In genomic region chr11:59559886-59560285, GRCh38 we compare ENCODE assay signal across 9 cellular contexts. TPM values are rescaled to one million over a fixed set of nuclear protein-coding genes. Genes with fewer than 3 reads are reported as not detected.
DNase-seq lines count a peak whose midpoint lies in the region; ATAC-seq, FAIRE-seq and TF ChIP-seq lines count a peak whose summit lies in the region.
"Had no signal": no experiment of that assay in that cellular context is flagged by ENCODE, and none has a peak within 500 bp of the region (broad histone marks: within the 10 kb centered on the region; RNA-seq: fewer than 3 reads in every experiment).

No MANE protein-coding gene starts in this region.

- H3K79me2 ChIP-seq in OCI-LY3 (ENCODE audit: low read length) = no peaks in the 10 kb centered on the region

- intact Hi-C loops in esophagus squamous epithelium (cut with DNase I) (no loop called here), gastrocnemius medialis (cut with DNase I; ENCODE audit: low total_unique reads) (loop anchor here (1.0 to 10.0 kb wide), 3 partner anchors 9 to 985 kb away; partner anchors contain the start of genes LPXN and ZFP91)

- H3K9me3 ChIP-seq in OCI-LY3 (ENCODE audit: insufficient read depth, low read length) = no peaks in the 10 kb centered on the region
- H3K9me3 ChIP-seq in esophagus squamous epithelium = no peaks in the 10 kb centered on the region
- H3K9me3 ChIP-seq in gastrocnemius medialis = no peaks in the 10 kb centered on the region

- H3K27me3 ChIP-seq in OCI-LY3 (ENCODE audit: low read depth, low read length) = no peaks in the 10 kb centered on the region
- no peaks in the 10 kb centered on the region for H3K27me3 ChIP-seq in esophagus squamous epithelium
- H3K27me3 ChIP-seq in gastrocnemius medialis = no peaks in the 10 kb centered on the region

- H3K27ac ChIP-seq in OCI-LY3 (ENCODE audit: low read length) (peak overlapping the region; percentile 77), esophagus squamous epithelium (peak overlapping the region in 3 of 4 donors; percentile 86 to 97 (median 95)), gastrocnemius medialis (peak overlapping the region; percentile 85 to 88 (median 86))

- H3K4me3 ChIP-seq in OCI-LY3 (ENCODE audit: low read length) (peak overlapping the region; percentile 85), esophagus squamous epithelium (peak overlapping the region in 3 of 4 donors; percentile 68 to 90 (median 87)), gastrocnemius medialis (peak overlapping the region in 3 of 4 donors; percentile 83 to 91 (median 83))

- no peak for FAIRE-seq in frontal cortex (lab: Jason Lieb, UNC)

- DNase-seq in esophagus squamous epithelium (lab: John Stamatoyannopoulos, UW) = no peak
- no peak for DNase-seq in gastrocnemius medialis
- DNase-seq in stimulated activated CD4-positive, alpha-beta T cell treated with anti-CD3 and anti-CD28 coated beads, Interleukin-15, amount 100 ng/mL, for 24 hours = no peak
- no peak for DNase-seq in frontal cortex (ENCODE audit: low spot score in 2 of 2)

- peak overlapping the region; percentile 73 for H3K4me2 ChIP-seq in OCI-LY3 (ENCODE audit: low read length)

- H3K36me3 ChIP-seq in OCI-LY3 (replicated peaks; ENCODE audit: low read depth, low read length) = no peaks in the 10 kb centered on the region
- no peaks in the 10 kb centered on the region for H3K36me3 ChIP-seq in esophagus squamous epithelium
- H3K36me3 ChIP-seq in gastrocnemius medialis = no peaks in the 10 kb centered on the region

- in situ Hi-C loops in gastrocnemius medialis (cut with MboI; ENCODE audit: low sequenced_read_pairs in 4 of 4) = no loop called here

- TF ChIP-seq CTCF in OCI-LY3 (IDR thresholded peaks at IDR 0.05; ENCODE audit: low read depth, low read length) = no peak
- TF ChIP-seq CTCF in esophagus squamous epithelium (IDR thresholded peaks at IDR 0.05) = no peak
- no peak for TF ChIP-seq CTCF in gastrocnemius medialis (IDR thresholded peaks at IDR 0.05 in 4 of 5, conservative IDR thresholded peaks at IDR 0.05 in 1 of 5)

- peak overlapping the region; percentile 89 for H3K9ac ChIP-seq in OCI-LY3 (ENCODE audit: low read length)

- no peaks in the 10 kb centered on the region for H4K20me1 ChIP-seq in OCI-LY3 (ENCODE audit: insufficient read depth, low read length)

- peak; percentile 3 for ATAC-seq in GM21723 (IDR thresholded peaks at IDR 0.05; ENCODE audit: unreplicated experiment)
- peak in 1 of 2 donors; percentile 2 for ATAC-seq in gastrocnemius medialis
- no peak for ATAC-seq in GM21381 (IDR thresholded peaks at IDR 0.05; ENCODE audit: unreplicated experiment)
- ATAC-seq in HG03378 (IDR thresholded peaks at IDR 0.05; ENCODE audit: unreplicated experiment) = no peak

- peaks cover 18% of the 10 kb centered on the region for H3K4me1 ChIP-seq in OCI-LY3 (ENCODE audit: low read length)
- peaks cover 0 to 49% (median 4%) of the 10 kb centered on the region in 3 donors for H3K4me1 ChIP-seq in esophagus squamous epithelium
- peaks cover 10 to 13% of the 10 kb centered on the region in 2 donors for H3K4me1 ChIP-seq in gastrocnemius medialis

- H2AFZ ChIP-seq in OCI-LY3 (ENCODE audit: low read depth, low read length) = peak overlapping the region; percentile 78

- WGBS in esophagus squamous epithelium, 2 donors = 36 to 43% methylated on average over 7 of the region's 8 CpGs

- TF ChIP-seq POLR2A in esophagus squamous epithelium (IDR thresholded peaks at IDR 0.05) (no peak), gastrocnemius medialis (IDR thresholded peaks at IDR 0.05) (no peak)

RNA-seq across cellular contexts. Expression of gene OR4D9, which starts 48.5 kb away (rescaled TPM):
- total RNA-seq in esophagus squamous epithelium (not detected), gastrocnemius medialis (not detected), frontal cortex (not detected)
- total RNA-seq: kidney epithelial cell had no signal

RNA-seq across cellular contexts. Expression of gene OSBP, which starts 55.7 kb away (rescaled TPM):
- total RNA-seq in esophagus squamous epithelium = 10 to 100 TPM; 19.4 to 28.8 (median 23.3) TPM
- total RNA-seq in gastrocnemius medialis = 10 to 100 TPM; 27.4 to 45.2 (median 34.9) TPM
- 33.8 TPM for total RNA-seq in frontal cortex

RNA-seq across cellular contexts. Expression of gene OR4D11, which starts 56.5 kb away (rescaled TPM):
- total RNA-seq in esophagus squamous epithelium (not detected), gastrocnemius medialis (not detected), frontal cortex (not detected)
- total RNA-seq: kidney epithelial cell had no signal
